11 cellular contexts compared by ENCODE assay signal in genomic region chr12:52950553-52950952, GRCh38. TPM values are rescaled to one million over a fixed set of nuclear protein-coding genes. Genes with fewer than 3 reads are reported as not detected.
DNase-seq lines count a peak whose midpoint lies in the region; ATAC-seq and TF ChIP-seq lines count a peak whose summit lies in the region.
"Had no signal": no experiment of that assay in that cellular context is flagged by ENCODE, and none has a peak within 500 bp of the region (broad histone marks: within the 10 kb centered on the region; RNA-seq: fewer than 3 reads in every experiment).

No MANE protein-coding gene starts in this region.

- H3K9ac ChIP-seq in H9 (ENCODE audit: extremely low read depth, insufficient read length, low read length) = no peak overlapping the region
- no peak overlapping the region for H3K9ac ChIP-seq in iPS-18a (ENCODE audit: low read length)
- H3K9ac ChIP-seq in smooth muscle cell (ENCODE audit: low read depth) = peak overlapping the region; percentile 73

- H3K27ac ChIP-seq in H9 (ENCODE audit: insufficient read length, low read depth, low read length) (no peak overlapping the region), body of pancreas (peak overlapping the region; percentile 97 to 99 (median 98)), iPS-18a (ENCODE audit: low read length) (no peak overlapping the region), smooth muscle cell (ENCODE audit: low read depth) (peak overlapping the region; percentile 83)

- H3K4me1 Mint-ChIP-seq in H9 = peaks cover 43 to 53% of the 10 kb centered on the region in 2 experiments
- H3K4me1 Mint-ChIP-seq in activated CD8-positive, alpha-beta T cell treated with anti-CD3 and anti-CD28 coated beads, Interleukin-2, amount 10 ng/mL, durations not matched to agents 7 days and 5 days (ENCODE audit: low read depth) = peaks cover 2% of the 10 kb centered on the region

- H3K27me3 Mint-ChIP-seq in H9 (ENCODE audit: low read depth) = no peaks in the 10 kb centered on the region
- no peaks in the 10 kb centered on the region for H3K27me3 Mint-ChIP-seq in activated CD8-positive, alpha-beta T cell treated with anti-CD3 and anti-CD28 coated beads, Interleukin-2, amount 10 ng/mL, durations not matched to agents 7 days and 5 days (ENCODE audit: low read depth)
- H3K27me3 Mint-ChIP-seq: activated CD4-positive, alpha-beta memory T cell treated with anti-CD3 and anti-CD28 coated beads for 36 hours had no signal

- no peak overlapping the region for H3K23ac ChIP-seq in H9 (ENCODE audit: insufficient read length, low read depth, low read length)

- no peaks in the 10 kb centered on the region for H4K20me1 ChIP-seq in H9 (ENCODE audit: control insufficient read depth, insufficient read depth, insufficient read length)
- peaks cover 32% of the 10 kb centered on the region for H4K20me1 ChIP-seq in smooth muscle cell (ENCODE audit: low read depth)

- H3K4me1 ChIP-seq in H9 (ENCODE audit: insufficient read depth, low read length) (peaks cover 16% of the 10 kb centered on the region), body of pancreas (peaks cover 56% of the 10 kb centered on the region), iPS-18a (ENCODE audit: control insufficient read depth, low read depth, low read length) (peaks cover 31% of the 10 kb centered on the region), smooth muscle cell (ENCODE audit: low read depth) (peaks cover 28% of the 10 kb centered on the region)

- DNase-seq in H9 (no peak), body of pancreas (peak in 1 of 4 donors; percentile 45), smooth muscle cell (lab: John Stamatoyannopoulos, UW; ENCODE audit: unreplicated experiment) (no peak), HT-29 (ENCODE audit: low spot score) (no peak), dermis blood vessel endothelial cell (no peak)
- no peak for DNase-seq in activated CD8-positive, alpha-beta T cell treated with anti-CD3 and anti-CD28 coated beads, Interleukin-2, amount 10 ng/mL, durations not matched to agents 7 days and 5 days
- DNase-seq: activated CD4-positive, alpha-beta memory T cell treated with anti-CD3 and anti-CD28 coated beads for 36 hours; activated naive CD8-positive, alpha-beta T cell treated with anti-CD3 and anti-CD28 coated beads, Interleukin-2, amount 10 ng/mL, durations not matched to agents 7 days and 5 days had no signal

- POLR2A ChIA-PET in activated CD8-positive, alpha-beta T cell treated with anti-CD3 and anti-CD28 coated beads, Interleukin-2, amount 10 ng/mL, durations not matched to agents 7 days and 5 days (lab: Charles Lee) = no interaction called here

- no peaks in the 10 kb centered on the region; a peak in 1 of 5 replicates for H3K9me3 Mint-ChIP-seq in H9
- H3K9me3 Mint-ChIP-seq in activated CD8-positive, alpha-beta T cell treated with anti-CD3 and anti-CD28 coated beads, Interleukin-2, amount 10 ng/mL, durations not matched to agents 7 days and 5 days (ENCODE audit: insufficient read depth) = no peaks in the 10 kb centered on the region
- H3K9me3 Mint-ChIP-seq: activated CD4-positive, alpha-beta memory T cell treated with anti-CD3 and anti-CD28 coated beads for 36 hours; activated naive CD8-positive, alpha-beta T cell treated with anti-CD3 and anti-CD28 coated beads, Interleukin-2, amount 10 ng/mL, durations not matched to agents 7 days and 5 days had no signal

- H2AFZ ChIP-seq in H9 (ENCODE audit: low read length) (no peak overlapping the region), smooth muscle cell (ENCODE audit: low read depth) (no peak overlapping the region)

- no peak overlapping the region for H2BK15ac ChIP-seq in H9 (ENCODE audit: low read depth, low read length)

- no peaks in the 10 kb centered on the region for H3K27me3 ChIP-seq in H9 (ENCODE audit: insufficient read depth, low read length)
- no peaks in the 10 kb centered on the region for H3K27me3 ChIP-seq in body of pancreas
- no peaks in the 10 kb centered on the region for H3K27me3 ChIP-seq in iPS-18a (ENCODE audit: control insufficient read depth, insufficient read depth, low read length)
- no peaks in the 10 kb centered on the region for H3K27me3 ChIP-seq in smooth muscle cell (ENCODE audit: low read depth)

- no peak overlapping the region for H2BK12ac ChIP-seq in H9 (ENCODE audit: insufficient read length, low read depth, low read length)

- H3K9me3 ChIP-seq in H9 (ENCODE audit: control insufficient read depth, low read depth, low read length) = no peaks in the 10 kb centered on the region
- H3K9me3 ChIP-seq in body of pancreas = no peaks in the 10 kb centered on the region
- no peaks in the 10 kb centered on the region for H3K9me3 ChIP-seq in iPS-18a (ENCODE audit: control insufficient read depth, low read depth, low read length)
- H3K9me3 ChIP-seq in smooth muscle cell (replicated peaks; ENCODE audit: low read depth) = no peaks in the 10 kb centered on the region

- no peak overlapping the region for H3T11ph ChIP-seq in H9 (ENCODE audit: low read length)

- H3F3A ChIP-seq in smooth muscle cell (ENCODE audit: low read depth) = peaks cover 29% of the 10 kb centered on the region

- H3K4ac ChIP-seq in H9 (ENCODE audit: low read depth, low read length) = no peak overlapping the region

- peak overlapping the region in 2 of 3 experiments; percentile 50; a peak in 2 of 7 replicates for H3K27ac Mint-ChIP-seq in H9
- no peak overlapping the region for H3K27ac Mint-ChIP-seq in activated CD8-positive, alpha-beta T cell treated with anti-CD3 and anti-CD28 coated beads, Interleukin-2, amount 10 ng/mL, durations not matched to agents 7 days and 5 days
- H3K27ac Mint-ChIP-seq: activated CD4-positive, alpha-beta memory T cell treated with anti-CD3 and anti-CD28 coated beads for 36 hours; activated naive CD8-positive, alpha-beta T cell treated with anti-CD3 and anti-CD28 coated beads, Interleukin-2, amount 10 ng/mL, durations not matched to agents 7 days and 5 days had no signal

- H3K79me1 ChIP-seq in H9 (ENCODE audit: insufficient read depth, low read depth, low read length, poor library complexity, severe bottlenecking) = peaks cover 4% of the 10 kb centered on the region

- no peak overlapping the region for H2BK5ac ChIP-seq in H9 (ENCODE audit: insufficient read length, low read length)

- TF ChIP-seq POLR2A in body of pancreas (IDR thresholded peaks at IDR 0.05) = no peak

- peaks cover 14% of the 10 kb centered on the region for H3K23me2 ChIP-seq in H9 (ENCODE audit: insufficient read length, low read depth, low read length, poor library complexity, severe bottlenecking)

- H4K8ac ChIP-seq in H9 (replicated peaks; ENCODE audit: insufficient read length, low read depth, low read length) = no peak overlapping the region

- no peak overlapping the region for H4K5ac ChIP-seq in H9 (ENCODE audit: insufficient read length, low read depth, low read length)

- H3K79me2 ChIP-seq in H9 (ENCODE audit: insufficient read depth, low read length) = peaks cover 10% of the 10 kb centered on the region; the same call in 1 of the 2 replicates
- H3K79me2 ChIP-seq in smooth muscle cell (ENCODE audit: low read depth) = peaks cover 34% of the 10 kb centered on the region

- ATAC-seq in body of pancreas (no peak), GM19467 (IDR thresholded peaks at IDR 0.05; ENCODE audit: unreplicated experiment) (no peak)
- ATAC-seq in activated CD8-positive, alpha-beta T cell treated with anti-CD3 and anti-CD28 coated beads, Interleukin-2, amount 10 ng/mL, durations not matched to agents 7 days and 5 days = no peak

- H3K14ac ChIP-seq in H9 (ENCODE audit: insufficient read depth, low read length) = no peak overlapping the region

- H3K36me3 ChIP-seq in body of pancreas (replicated peaks in 1 of 2; ENCODE audit: insufficient read depth in 1 of 2, low read depth in 2 of 2) = peaks cover 4 to 5% of the 10 kb centered on the region in 2 donors
- H3K36me3 ChIP-seq in iPS-18a (ENCODE audit: control insufficient read depth, low read depth, low read length) = peaks cover 31% of the 10 kb centered on the region
- H3K36me3 ChIP-seq in smooth muscle cell (ENCODE audit: low read depth) = no peaks in the 10 kb centered on the region

- H3K4me2 ChIP-seq in H9 (ENCODE audit: insufficient read depth, insufficient read length, low read length) (peak overlapping the region; percentile 84), smooth muscle cell (peak overlapping the region; percentile 91)

- H3K4me3 ChIP-seq in body of pancreas (peak overlapping the region in 1 of 2 donors; percentile 88), iPS-18a (ENCODE audit: low read length) (peak overlapping the region; percentile 99), smooth muscle cell (peak overlapping the region; percentile 93)

- WGBS in H9 (ENCODE audit: extremely low coverage, insufficient read length, low lambda C conversion rate) = no CpG with 5 or more reads among the region's 7 CpGs
- 14 to 34% methylated on average over 5 to 7 of the region's 7 CpGs for WGBS in body of pancreas, 2 donors
- WGBS in smooth muscle cell (ENCODE audit: low lambda C conversion rate) = 71% methylated on average over 7 of the region's 7 CpGs

- CTCF ChIA-PET in activated CD8-positive, alpha-beta T cell treated with anti-CD3 and anti-CD28 coated beads, Interleukin-2, amount 10 ng/mL, durations not matched to agents 7 days and 5 days (lab: Charles Lee) = interaction anchor here (1.0 to 2.7 kb wide), 3 partner anchors 30 to 70 kb away, joined by 3 to 20 read pairs (median 7); no protein-coding TSS in a partner anchor

- no peak overlapping the region for H2AK5ac ChIP-seq in H9 (ENCODE audit: insufficient read length, low read length)

- no peak overlapping the region for H3K56ac ChIP-seq in H9 (ENCODE audit: insufficient read length, low read depth, low read length)

- intact Hi-C loops in body of pancreas (cut with DNase I) = no loop called here

- H4K91ac ChIP-seq in H9 (ENCODE audit: insufficient read length, low read depth, low read length) = no peak overlapping the region

- H3K36me3 Mint-ChIP-seq in H9 (ENCODE audit: insufficient read depth in 1 of 3, low read depth in 3 of 3) = peaks cover 37 to 40% (median 37%) of the 10 kb centered on the region in 3 experiments; a peak in 6 of 7 replicates
- H3K36me3 Mint-ChIP-seq in activated CD8-positive, alpha-beta T cell treated with anti-CD3 and anti-CD28 coated beads, Interleukin-2, amount 10 ng/mL, durations not matched to agents 7 days and 5 days (ENCODE audit: low read depth) = no peaks in the 10 kb centered on the region
- H3K36me3 Mint-ChIP-seq: activated CD4-positive, alpha-beta memory T cell treated with anti-CD3 and anti-CD28 coated beads for 36 hours; activated naive CD8-positive, alpha-beta T cell treated with anti-CD3 and anti-CD28 coated beads, Interleukin-2, amount 10 ng/mL, durations not matched to agents 7 days and 5 days had no signal

- H3K18ac ChIP-seq in H9 (ENCODE audit: insufficient read length, low read depth, low read length) = no peak overlapping the region

- TF ChIP-seq CTCF in H9 (conservative IDR thresholded peaks at IDR 0.05) = no peak
- TF ChIP-seq CTCF in body of pancreas (IDR thresholded peaks at IDR 0.05) = no peak
- TF ChIP-seq CTCF in smooth muscle cell (IDR thresholded peaks at IDR 0.05; ENCODE audit: borderline replicate concordance, insufficient read depth, poor library complexity, severe bottlenecking) = no peak

- H3K4me3 Mint-ChIP-seq in H9 = peak overlapping the region; percentile 92 to 96
- no peak overlapping the region for H3K4me3 Mint-ChIP-seq in activated CD8-positive, alpha-beta T cell treated with anti-CD3 and anti-CD28 coated beads, Interleukin-2, amount 10 ng/mL, durations not matched to agents 7 days and 5 days
- H3K4me3 Mint-ChIP-seq: activated CD4-positive, alpha-beta memory T cell treated with anti-CD3 and anti-CD28 coated beads for 36 hours; activated naive CD8-positive, alpha-beta T cell treated with anti-CD3 and anti-CD28 coated beads, Interleukin-2, amount 10 ng/mL, durations not matched to agents 7 days and 5 days had no signal

- no peak overlapping the region for H2BK20ac ChIP-seq in H9 (ENCODE audit: low read depth, low read length, poor library complexity, severe bottlenecking)

- H2BK120ac ChIP-seq in H9 (ENCODE audit: low read depth, low read length, poor library complexity, severe bottlenecking) = no peak overlapping the region

RNA-seq across cellular contexts. Expression of gene KRT18, which starts 1.6 kb away (rescaled TPM):
- 245 and 263 TPM in 2 replicates for total RNA-seq in H9 (2021)
- 100 to 1,000 TPM; 542 to 573 TPM for total RNA-seq in body of pancreas
- 477 and 663 TPM in 2 replicates for total RNA-seq in smooth muscle cell
- 894 and 2,163 TPM in 2 replicates for polyA plus RNA-seq in smooth muscle cell
- total RNA-seq in HT-29 (2014; rRNA removed; shearing (Covaris generic)) = 9,796 and 10,041 TPM in 2 replicates
- under 1 TPM; 0.44 to 0.95 TPM for total RNA-seq in activated CD8-positive, alpha-beta T cell treated with anti-CD3 and anti-CD28 coated beads, Interleukin-2, amount 10 ng/mL, durations not matched to agents 7 days and 5 days
- 257 and 322 TPM in 2 replicates for total RNA-seq in dermis blood vessel endothelial cell

RNA-seq across cellular contexts. Expression of gene KRT8, which starts 45.7 kb away (rescaled TPM):
- 244 and 247 TPM in 2 replicates for total RNA-seq in H9 (2021)
- total RNA-seq in body of pancreas = 100 to 1,000 TPM; 394 to 455 TPM
- 694 and 929 TPM in 2 replicates for total RNA-seq in smooth muscle cell
- 1,025 and 2,331 TPM in 2 replicates for polyA plus RNA-seq in smooth muscle cell
- 5,686 and 5,723 TPM in 2 replicates for total RNA-seq in HT-29 (2014; rRNA removed; shearing (Covaris generic))
- not detected for total RNA-seq in activated CD8-positive, alpha-beta T cell treated with anti-CD3 and anti-CD28 coated beads, Interleukin-2, amount 10 ng/mL, durations not matched to agents 7 days and 5 days
- total RNA-seq in dermis blood vessel endothelial cell = 9.5 and 11.9 TPM in 2 replicates
- total RNA-seq: LHCN-M2 had no signal

RNA-seq across cellular contexts. Expression of gene EIF4B, which starts 55.7 kb away (rescaled TPM):
- total RNA-seq in H9 (2021) = 713 and 723 TPM in 2 replicates
- total RNA-seq in body of pancreas = 100 to 1,000 TPM; 326 to 389 TPM
- total RNA-seq in smooth muscle cell = 241 and 299 TPM in 2 replicates
- 39.9 and 47.7 TPM in 2 replicates for polyA plus RNA-seq in smooth muscle cell
- total RNA-seq in HT-29 (2014; rRNA removed; shearing (Covaris generic)) = 401 and 417 TPM in 2 replicates
- 100 to 1,000 TPM; 352 to 353 TPM for total RNA-seq in activated CD8-positive, alpha-beta T cell treated with anti-CD3 and anti-CD28 coated beads, Interleukin-2, amount 10 ng/mL, durations not matched to agents 7 days and 5 days
- 1,240 and 1,351 TPM in 2 replicates for total RNA-seq in dermis blood vessel endothelial cell

Comparison
In these comparisons a context has a peak if more than half of its experiments do, and no peak if none do; other contexts are left out.
1. H3K27ac ChIP-seq: peak in body of pancreas (4 of 4) and smooth muscle cell (single experiment); none in H9 (single experiment) and iPS-18a (single experiment).
2. RNA of gene KRT18, which starts 1.6 kb away (total RNA-seq): 9,796 to 10,041 TPM in HT-29, 477 to 663 TPM in smooth muscle cell, 542 to 573 TPM in body of pancreas, 257 to 322 TPM in dermis blood vessel endothelial cell and 245 to 263 TPM in H9; 0.44 to 0.95 TPM in activated CD8-positive, alpha-beta T cell treated with anti-CD3 and anti-CD28 coated beads, Interleukin-2, amount 10 ng/mL, durations not matched to agents 7 days and 5 days; every median in the first group is over 100 times any median in the second.
3. RNA of gene KRT8, which starts 45.7 kb away (total RNA-seq): 5,686 to 5,723 TPM in HT-29, 694 to 929 TPM in smooth muscle cell, 394 to 455 TPM in body of pancreas and 244 to 247 TPM in H9; 9.5 to 11.9 TPM in dermis blood vessel endothelial cell and not detected in activated CD8-positive, alpha-beta T cell treated with anti-CD3 and anti-CD28 coated beads, Interleukin-2, amount 10 ng/mL, durations not matched to agents 7 days and 5 days; every median in the first group is over 10 times any median in the second.